ENCODE assay signal across 24 cellular contexts in the genomic region with DNA sequence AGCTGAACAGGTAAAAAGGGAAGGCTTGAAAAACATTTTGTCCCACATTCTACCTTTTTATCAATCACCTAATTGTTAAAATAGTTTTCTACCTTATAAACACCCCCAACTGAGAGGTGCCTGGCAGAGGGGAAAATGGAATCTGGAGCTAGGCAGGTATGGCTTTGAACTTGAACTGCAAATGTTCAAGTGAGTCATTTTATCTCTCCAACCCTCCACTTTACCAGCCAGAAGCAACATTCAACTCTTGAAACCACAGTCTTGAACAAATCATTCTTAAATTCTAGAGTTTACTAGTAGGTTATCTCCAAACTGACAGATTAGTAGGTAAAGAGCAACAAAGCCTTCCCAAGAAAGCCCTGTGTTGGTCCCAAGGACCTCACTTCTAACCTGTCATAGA.
DNase-seq lines count a peak whose midpoint lies in the region; ATAC-seq lines count a peak whose summit lies in the region.
"Had no signal": no experiment of that assay in that cellular context is flagged by ENCODE, and none has a peak within 500 bp of the region (broad histone marks: within the 10 kb centered on the region; RNA-seq: fewer than 3 reads in every experiment).

No MANE protein-coding gene starts in this region.

- no peaks in the 10 kb centered on the region for H3K9me3 ChIP-seq in KOPT-K1 (ENCODE audit: insufficient read depth, low read length, poor library complexity, severe bottlenecking)
- H3K9me3 ChIP-seq: left lung, tibial artery had no signal

- ATAC-seq in activated naive CD8-positive, alpha-beta T cell treated with anti-CD3 and anti-CD28 coated beads, Interleukin-2, amount 50 U/mL, for 24 hours, result no peak
- peak; percentile 67 for ATAC-seq in activated T-helper 17 cell treated with anti-CD3 and anti-CD28 coated beads, Interleukin-2, amount 50 U/mL, for 72 hours (replicated peaks)
- ATAC-seq in stimulated activated naive CD8-positive, alpha-beta T cell treated with anti-CD3 and anti-CD28 coated beads, Interleukin-15, Interleukin-2, amounts not matched to agents 100 U/mL and 50 U/mL, for 24 hours, result peak; percentile 43
- ATAC-seq in HG03521 (IDR thresholded peaks at IDR 0.05; ENCODE audit: unreplicated experiment), result no peak
- ATAC-seq: left lung, Right ventricle myocardium inferior had no signal

- H3K27ac Mint-ChIP-seq in activated naive CD8-positive, alpha-beta T cell, result peak overlapping the region; percentile 79
- no peak overlapping the region for H3K27ac Mint-ChIP-seq in activated naive CD8-positive, alpha-beta T cell treated with anti-CD3 and anti-CD28 coated beads, Interleukin-2, amount 50 U/mL, for 24 hours
- peak overlapping the region; percentile 91 for H3K27ac Mint-ChIP-seq in activated T-helper 17 cell treated with anti-CD3 and anti-CD28 coated beads, Interleukin-2, amount 50 U/mL, for 72 hours
- H3K27ac Mint-ChIP-seq: H9 had no signal

- peaks cover 64% of the 10 kb centered on the region for H3K4me1 Mint-ChIP-seq in activated naive CD8-positive, alpha-beta T cell (ENCODE audit: low read depth)
- peaks cover 48% of the 10 kb centered on the region for H3K4me1 Mint-ChIP-seq in activated naive CD8-positive, alpha-beta T cell treated with anti-CD3 and anti-CD28 coated beads, Interleukin-2, amount 50 U/mL, for 24 hours
- H3K4me1 Mint-ChIP-seq in activated T-helper 17 cell treated with anti-CD3 and anti-CD28 coated beads, Interleukin-2, amount 50 U/mL, for 72 hours, result peaks cover 26% of the 10 kb centered on the region

- peak overlapping the region; percentile 64 for H3K27ac ChIP-seq in KOPT-K1 (ENCODE audit: low read depth, low read length, poor library complexity, severe bottlenecking)
- H3K27ac ChIP-seq: epithelial cell of prostate, left lung, tibial artery, WERI-Rb-1 had no signal

- peak overlapping the region; percentile 35 for H3K4me3 Mint-ChIP-seq in activated naive CD8-positive, alpha-beta T cell
- H3K4me3 Mint-ChIP-seq in activated naive CD8-positive, alpha-beta T cell treated with anti-CD3 and anti-CD28 coated beads, Interleukin-2, amount 50 U/mL, for 24 hours, result no peak overlapping the region
- peak overlapping the region; percentile 72 for H3K4me3 Mint-ChIP-seq in activated T-helper 17 cell treated with anti-CD3 and anti-CD28 coated beads, Interleukin-2, amount 50 U/mL, for 72 hours
- H3K4me3 Mint-ChIP-seq: H9 had no signal

- H3K27me3 Mint-ChIP-seq in activated naive CD8-positive, alpha-beta T cell, result no peaks in the 10 kb centered on the region
- H3K27me3 Mint-ChIP-seq in activated naive CD8-positive, alpha-beta T cell treated with anti-CD3 and anti-CD28 coated beads, Interleukin-2, amount 50 U/mL, for 24 hours, result no peaks in the 10 kb centered on the region
- no peaks in the 10 kb centered on the region for H3K27me3 Mint-ChIP-seq in activated T-helper 17 cell treated with anti-CD3 and anti-CD28 coated beads, Interleukin-2, amount 50 U/mL, for 72 hours

- H3K36me3 Mint-ChIP-seq in activated naive CD8-positive, alpha-beta T cell, result peaks cover 25% of the 10 kb centered on the region
- peaks cover 39% of the 10 kb centered on the region for H3K36me3 Mint-ChIP-seq in activated naive CD8-positive, alpha-beta T cell treated with anti-CD3 and anti-CD28 coated beads, Interleukin-2, amount 50 U/mL, for 24 hours (ENCODE audit: low read depth)
- no peaks in the 10 kb centered on the region for H3K36me3 Mint-ChIP-seq in activated T-helper 17 cell treated with anti-CD3 and anti-CD28 coated beads, Interleukin-2, amount 50 U/mL, for 72 hours (ENCODE audit: low read depth)

- peaks cover 5% of the 10 kb centered on the region for H3K9me3 Mint-ChIP-seq in activated naive CD8-positive, alpha-beta T cell (ENCODE audit: low read depth)
- H3K9me3 Mint-ChIP-seq in activated naive CD8-positive, alpha-beta T cell treated with anti-CD3 and anti-CD28 coated beads, Interleukin-2, amount 50 U/mL, for 24 hours, result peaks cover 15% of the 10 kb centered on the region
- H3K9me3 Mint-ChIP-seq in activated T-helper 17 cell treated with anti-CD3 and anti-CD28 coated beads, Interleukin-2, amount 50 U/mL, for 72 hours, result no peaks in the 10 kb centered on the region
- H3K9me3 Mint-ChIP-seq: H9 had no signal

- no peaks in the 10 kb centered on the region for H3K36me3 ChIP-seq in KOPT-K1 (ENCODE audit: insufficient read depth, low read length)
- H3K36me3 ChIP-seq: tibial artery, WERI-Rb-1 had no signal

- no peak for DNase-seq in activated naive CD8-positive, alpha-beta T cell treated with anti-CD3 and anti-CD28 coated beads, Interleukin-2, amount 50 U/mL, for 24 hours
- DNase-seq in stimulated activated naive CD8-positive, alpha-beta T cell treated with anti-CD3 and anti-CD28 coated beads, Interleukin-15, Interleukin-2, amounts not matched to agents 100 U/mL and 50 U/mL, for 24 hours, result no peak
- DNase-seq in DMS 273 treated with DMSO at 0.1 percent for 48 hours (lab: John Stamatoyannopoulos, UW), result no peak
- DNase-seq in NCI-H2227 treated with DMSO at 0.1 percent for 48 hours (lab: John Stamatoyannopoulos, UW), result no peak
- DNase-seq: activated CD8-positive, alpha-beta memory T cell treated with anti-CD3 and anti-CD28 coated beads for 24 hours; amygdala; effector CD4-positive, alpha-beta T cell; GDM1; H9; left lung; mesendoderm; NCI-H1092 treated with DMSO at 0.1 percent for 48 hours; NCI-H1930; NCI-H524 treated with DMSO at 0.1 percent for 48 hours; occipital lobe; T-helper 9 cell; tibial artery; WERI-Rb-1 had no signal

Comparison
In these comparisons a context has a peak if more than half of its experiments do, and no peak if none do; other contexts are left out.
1. ATAC-seq: peak in activated T-helper 17 cell treated with anti-CD3 and anti-CD28 coated beads, Interleukin-2, amount 50 U/mL, for 72 hours (single experiment) and stimulated activated naive CD8-positive, alpha-beta T cell treated with anti-CD3 and anti-CD28 coated beads, Interleukin-15, Interleukin-2, amounts not matched to agents 100 U/mL and 50 U/mL, for 24 hours (single experiment); none in activated naive CD8-positive, alpha-beta T cell treated with anti-CD3 and anti-CD28 coated beads, Interleukin-2, amount 50 U/mL, for 24 hours (single experiment) and HG03521 (single experiment).